30 cellular contexts compared by ENCODE assay signal in the genomic region with DNA sequence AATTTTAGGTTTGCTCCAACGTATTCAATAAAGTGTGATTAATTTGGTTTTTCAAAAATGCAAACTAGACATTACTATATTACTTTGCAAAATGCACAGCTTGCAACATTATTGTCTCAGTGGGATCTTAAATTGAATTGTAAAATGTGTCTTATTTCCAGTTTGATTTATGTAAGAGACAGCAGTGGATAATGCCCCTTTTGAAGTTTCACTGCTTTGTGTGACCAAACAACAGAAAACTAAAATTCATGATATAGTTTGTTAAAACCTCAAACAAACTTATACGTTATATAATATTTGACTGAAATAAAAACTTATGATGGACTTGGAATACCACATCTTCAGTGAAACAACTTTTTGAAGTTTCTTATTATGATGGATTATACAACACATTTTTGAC.
"Had no signal": no experiment of that assay in that cellular context is flagged by ENCODE, and none has a peak within 500 bp of the region (broad histone marks: within the 10 kb centered on the region; RNA-seq: fewer than 3 reads in every experiment).

No MANE protein-coding gene starts in this region.

- H3K27ac ChIP-seq: ascending aorta, epithelial cell of prostate, esophagus squamous epithelium, gastroesophageal sphincter, heart left ventricle had no signal

- ATAC-seq: activated CD4-positive, alpha-beta T cell treated with anti-CD3 and anti-CD28 coated beads for 36 hours; activated naive CD4-positive, alpha-beta T cell treated with anti-CD3 and anti-CD28 coated beads, Interleukin-2, amount 50 U/mL, for 72 hours; activated T-cell treated with anti-CD3 and anti-CD28 coated beads, Interleukin-2, amount 50 U/mL, for 72 hours; effector memory CD8-positive, alpha-beta T cell; gastroesophageal sphincter; heart left ventricle; T-helper 17 cell had no signal

- H3K4me3 Mint-ChIP-seq: activated CD4-positive, alpha-beta memory T cell treated with anti-CD3 and anti-CD28 coated beads, Interleukin-2, amount 10 ng/mL, durations not matched to agents 7 days and 5 days; activated CD4-positive, alpha-beta T cell treated with anti-CD3 and anti-CD28 coated beads for 36 hours; activated CD4-positive, alpha-beta T cell treated with anti-CD3 and anti-CD28 coated beads, Interleukin-2, amount 10 ng/mL, durations not matched to agents 24 days and 14 days; activated naive CD4-positive, alpha-beta T cell treated with anti-CD3 and anti-CD28 coated beads, Interleukin-2, amount 10 ng/mL, durations not matched to agents 7 days and 5 days; activated naive CD8-positive, alpha-beta T cell treated with anti-CD3 and anti-CD28 coated beads, Interleukin-2, amount 10 ng/mL, durations not matched to agents 7 days and 5 days; activated T-cell treated with anti-CD3 and anti-CD28 coated beads, Interleukin-2, amount 50 U/mL, for 24 hours; activated T-cell treated with anti-CD3 and anti-CD28 coated beads, Interleukin-2, amount 50 U/mL, for 72 hours; central memory CD8-positive, alpha-beta T cell; effector memory CD8-positive, alpha-beta T cell; T-helper 17 cell; T-helper 2 cell treated with Interferon-gamma antibody and Interleukin-4, amounts not matched to agents 5 μg/mL and 100 μg/mL, for 36 hours had no signal

- H3K4me3 ChIP-seq: ascending aorta, esophagus squamous epithelium, gastroesophageal sphincter, heart left ventricle had no signal

- H3K27me3 ChIP-seq: ascending aorta, esophagus squamous epithelium, gastroesophageal sphincter, heart left ventricle had no signal

- H3K9me3 ChIP-seq: ascending aorta, esophagus squamous epithelium, gastroesophageal sphincter, heart left ventricle had no signal

- H3K36me3 Mint-ChIP-seq: activated naive CD4-positive, alpha-beta T cell treated with anti-CD3 and anti-CD28 coated beads, Interleukin-2, amount 10 ng/mL, durations not matched to agents 7 days and 5 days; activated naive CD4-positive, alpha-beta T cell treated with anti-CD3 and anti-CD28 coated beads, Interleukin-2, amount 50 U/mL, for 72 hours; activated naive CD8-positive, alpha-beta T cell treated with anti-CD3 and anti-CD28 coated beads, Interleukin-2, amount 10 ng/mL, durations not matched to agents 7 days and 5 days; brain had no signal

- H3K36me3 ChIP-seq: ascending aorta, esophagus squamous epithelium, gastroesophageal sphincter, heart left ventricle had no signal

- DNase-seq: activated CD4-positive, alpha-beta memory T cell treated with anti-CD3 and anti-CD28 coated beads, Interleukin-2, amount 10 ng/mL, durations not matched to agents 7 days and 5 days; activated CD4-positive, alpha-beta T cell treated with anti-CD3 and anti-CD28 coated beads for 36 hours; activated CD4-positive, alpha-beta T cell treated with anti-CD3 and anti-CD28 coated beads, Interleukin-2, amount 10 ng/mL, durations not matched to agents 24 days and 14 days; activated CD4-positive, CD25-positive, alpha-beta regulatory T cell; activated CD4-positive, CD25-positive, alpha-beta regulatory T cell treated with anti-CD3 and anti-CD28 coated beads, Interleukin-2, amount 50 U/mL, for 72 hours; activated CD8-positive, alpha-beta memory T cell treated with anti-CD3 and anti-CD28 coated beads, Interleukin-2, amount 50 U/mL, for 48 hours; activated gamma-delta T cell; activated naive CD4-positive, alpha-beta T cell; activated naive CD4-positive, alpha-beta T cell treated with anti-CD3 and anti-CD28 coated beads, Interleukin-2, amount 10 ng/mL, durations not matched to agents 7 days and 5 days; activated naive CD8-positive, alpha-beta T cell treated with anti-CD3 and anti-CD28 coated beads, Interleukin-2, amount 10 ng/mL, durations not matched to agents 7 days and 5 days; activated T-cell treated with anti-CD3 and anti-CD28 coated beads for 4 hours; activated T-cell treated with anti-CD3 and anti-CD28 coated beads, Interleukin-2, amount 50 U/mL, for 24 hours; activated T-cell treated with anti-CD3 and anti-CD28 coated beads, Interleukin-2, amount 50 U/mL, for 72 hours; cortex of kidney; dermis blood vessel endothelial cell; effector CD4-positive, alpha-beta T cell; effector memory CD8-positive, alpha-beta T cell; esophagus squamous epithelium; foreskin melanocyte; heart left ventricle; T-helper 1 cell; T-helper 17 cell; T1000 had no signal

- H3K27ac Mint-ChIP-seq: activated CD4-positive, alpha-beta memory T cell treated with anti-CD3 and anti-CD28 coated beads, Interleukin-2, amount 10 ng/mL, durations not matched to agents 7 days and 5 days; activated CD4-positive, alpha-beta T cell treated with anti-CD3 and anti-CD28 coated beads for 36 hours; activated CD4-positive, alpha-beta T cell treated with anti-CD3 and anti-CD28 coated beads, Interleukin-2, amount 10 ng/mL, durations not matched to agents 24 days and 14 days; activated naive CD4-positive, alpha-beta T cell treated with anti-CD3 and anti-CD28 coated beads, Interleukin-2, amount 10 ng/mL, durations not matched to agents 7 days and 5 days; activated naive CD4-positive, alpha-beta T cell treated with anti-CD3 and anti-CD28 coated beads, Interleukin-2, amount 50 U/mL, for 72 hours; activated naive CD8-positive, alpha-beta T cell treated with anti-CD3 and anti-CD28 coated beads, Interleukin-2, amount 10 ng/mL, durations not matched to agents 7 days and 5 days; activated T-cell treated with anti-CD3 and anti-CD28 coated beads, Interleukin-2, amount 50 U/mL, for 24 hours; activated T-cell treated with anti-CD3 and anti-CD28 coated beads, Interleukin-2, amount 50 U/mL, for 72 hours; effector memory CD8-positive, alpha-beta T cell; T-helper 17 cell; T-helper 2 cell treated with Interferon-gamma antibody and Interleukin-4, amounts not matched to agents 5 μg/mL and 100 μg/mL, for 36 hours had no signal

- H3K4me1 ChIP-seq: ascending aorta, esophagus squamous epithelium, gastroesophageal sphincter, heart left ventricle had no signal

- H3K4me1 Mint-ChIP-seq: activated CD4-positive, alpha-beta memory T cell treated with anti-CD3 and anti-CD28 coated beads, Interleukin-2, amount 10 ng/mL, durations not matched to agents 7 days and 5 days; activated CD4-positive, alpha-beta T cell treated with anti-CD3 and anti-CD28 coated beads for 36 hours; activated CD4-positive, alpha-beta T cell treated with anti-CD3 and anti-CD28 coated beads, Interleukin-2, amount 10 ng/mL, durations not matched to agents 24 days and 14 days; activated naive CD4-positive, alpha-beta T cell treated with anti-CD3 and anti-CD28 coated beads, Interleukin-2, amount 10 ng/mL, durations not matched to agents 7 days and 5 days; activated naive CD8-positive, alpha-beta T cell treated with anti-CD3 and anti-CD28 coated beads, Interleukin-2, amount 10 ng/mL, durations not matched to agents 7 days and 5 days; central memory CD8-positive, alpha-beta T cell; T-helper 17 cell had no signal

- H3K27me3 Mint-ChIP-seq: activated CD4-positive, alpha-beta memory T cell treated with anti-CD3 and anti-CD28 coated beads, Interleukin-2, amount 10 ng/mL, durations not matched to agents 7 days and 5 days; activated CD4-positive, alpha-beta T cell treated with anti-CD3 and anti-CD28 coated beads for 36 hours; activated CD4-positive, alpha-beta T cell treated with anti-CD3 and anti-CD28 coated beads, Interleukin-2, amount 10 ng/mL, durations not matched to agents 24 days and 14 days; activated naive CD4-positive, alpha-beta T cell treated with anti-CD3 and anti-CD28 coated beads, Interleukin-2, amount 10 ng/mL, durations not matched to agents 7 days and 5 days; activated T-cell treated with anti-CD3 and anti-CD28 coated beads, Interleukin-2, amount 50 U/mL, for 24 hours; central memory CD8-positive, alpha-beta T cell; effector memory CD8-positive, alpha-beta T cell; T-helper 17 cell had no signal

- H3K9me3 Mint-ChIP-seq: activated CD4-positive, alpha-beta memory T cell treated with anti-CD3 and anti-CD28 coated beads, Interleukin-2, amount 10 ng/mL, durations not matched to agents 7 days and 5 days; activated CD4-positive, alpha-beta T cell treated with anti-CD3 and anti-CD28 coated beads, Interleukin-2, amount 10 ng/mL, durations not matched to agents 24 days and 14 days; activated naive CD4-positive, alpha-beta T cell treated with anti-CD3 and anti-CD28 coated beads, Interleukin-2, amount 10 ng/mL, durations not matched to agents 7 days and 5 days; activated naive CD4-positive, alpha-beta T cell treated with anti-CD3 and anti-CD28 coated beads, Interleukin-2, amount 50 U/mL, for 72 hours; activated naive CD8-positive, alpha-beta T cell treated with anti-CD3 and anti-CD28 coated beads, Interleukin-2, amount 10 ng/mL, durations not matched to agents 7 days and 5 days; brain; effector memory CD8-positive, alpha-beta T cell; T-helper 2 cell treated with Interferon-gamma antibody and Interleukin-4, amounts not matched to agents 5 μg/mL and 100 μg/mL, for 36 hours had no signal
